ENCODE assay signal across 23 cellular contexts in genomic region chr2:240284503-240285259, GRCh38.
"Had no signal": no experiment of that assay in that cellular context is flagged by ENCODE, and none has a peak within 500 bp of the region (broad histone marks: within the 10 kb centered on the region; RNA-seq: fewer than 3 reads in every experiment).

No MANE protein-coding gene starts in this region.

- H3K4me1 ChIP-seq: colonic mucosa, lower lobe of right lung, parathyroid adenoma, suprapubic skin, transverse colon, vagina had no signal

- H3K4me3 Mint-ChIP-seq: immature natural killer cell; natural killer cell; stimulated activated naive CD8-positive, alpha-beta T cell treated with anti-CD3 and anti-CD28 coated beads, Interleukin-15, amount 100 ng/mL, for 72 hours had no signal

- H3K9me3 ChIP-seq: colonic mucosa, lower lobe of right lung, neutrophil, suprapubic skin, transverse colon, vagina had no signal

- ATAC-seq: left ventricle myocardium superior; lower lobe of right lung; natural killer cell; sciatic nerve; stimulated activated naive CD8-positive, alpha-beta T cell treated with anti-CD3 and anti-CD28 coated beads, Interleukin-15, amount 100 ng/mL, for 72 hours had no signal

- H3K27ac ChIP-seq: colonic mucosa, lower lobe of right lung, neutrophil, parathyroid adenoma, suprapubic skin, transverse colon, vagina had no signal

- DNase-seq: colonic mucosa; dermis blood vessel endothelial cell; effector memory CD4-positive, alpha-beta T cell; hypothalamus; immature natural killer cell; islet precursor cell; left ventricle myocardium superior; lower lobe of right lung; natural killer cell; stimulated activated CD4-positive, alpha-beta T cell treated with anti-CD3 and anti-CD28 coated beads, Interleukin-12 subunit alpha, Interleukin-12 subunit beta, amount 100 ng/mL, for 4 hours; stimulated activated CD4-positive, alpha-beta T cell treated with anti-CD3 and anti-CD28 coated beads, Interleukin-1b, Interleukin-23, amount 100 ng/mL, for 48 hours; stimulated activated CD4-positive, alpha-beta T cell treated with anti-CD3 and anti-CD28 coated beads, Interleukin-4, amount 100 ng/mL, for 1 hour; stimulated activated CD8-positive, alpha-beta memory T cell treated with anti-CD3 and anti-CD28 coated beads, Interleukin-4, amount 100 ng/mL, for 48 hours; stimulated activated naive CD4-positive, alpha-beta T cell; stimulated activated naive CD8-positive, alpha-beta T cell treated with anti-CD3 and anti-CD28 coated beads, Interleukin-15, amount 100 ng/mL, for 72 hours; transverse colon had no signal

- H3K4me2 ChIP-seq: smooth muscle cell had no signal

- H3K4me1 Mint-ChIP-seq: immature natural killer cell; natural killer cell; stimulated activated naive CD8-positive, alpha-beta T cell treated with anti-CD3 and anti-CD28 coated beads, Interleukin-15, amount 100 ng/mL, for 72 hours had no signal

- H2AFZ ChIP-seq: parathyroid adenoma had no signal

- H3K27me3 ChIP-seq: colonic mucosa, neutrophil, suprapubic skin, transverse colon, vagina had no signal

- H3K36me3 ChIP-seq: colonic mucosa, lower lobe of right lung, neutrophil, suprapubic skin, transverse colon, vagina had no signal

- H3K4me3 ChIP-seq: colonic mucosa, lower lobe of right lung, smooth muscle cell, suprapubic skin, transverse colon, vagina had no signal

- H3K36me3 Mint-ChIP-seq: immature natural killer cell, natural killer cell had no signal

- H3K9ac ChIP-seq: parathyroid adenoma had no signal

- H3K27ac Mint-ChIP-seq: immature natural killer cell; natural killer cell; progenitor cell of endocrine pancreas; stimulated activated naive CD8-positive, alpha-beta T cell treated with anti-CD3 and anti-CD28 coated beads, Interleukin-15, amount 100 ng/mL, for 72 hours had no signal
